In the genomic region with DNA sequence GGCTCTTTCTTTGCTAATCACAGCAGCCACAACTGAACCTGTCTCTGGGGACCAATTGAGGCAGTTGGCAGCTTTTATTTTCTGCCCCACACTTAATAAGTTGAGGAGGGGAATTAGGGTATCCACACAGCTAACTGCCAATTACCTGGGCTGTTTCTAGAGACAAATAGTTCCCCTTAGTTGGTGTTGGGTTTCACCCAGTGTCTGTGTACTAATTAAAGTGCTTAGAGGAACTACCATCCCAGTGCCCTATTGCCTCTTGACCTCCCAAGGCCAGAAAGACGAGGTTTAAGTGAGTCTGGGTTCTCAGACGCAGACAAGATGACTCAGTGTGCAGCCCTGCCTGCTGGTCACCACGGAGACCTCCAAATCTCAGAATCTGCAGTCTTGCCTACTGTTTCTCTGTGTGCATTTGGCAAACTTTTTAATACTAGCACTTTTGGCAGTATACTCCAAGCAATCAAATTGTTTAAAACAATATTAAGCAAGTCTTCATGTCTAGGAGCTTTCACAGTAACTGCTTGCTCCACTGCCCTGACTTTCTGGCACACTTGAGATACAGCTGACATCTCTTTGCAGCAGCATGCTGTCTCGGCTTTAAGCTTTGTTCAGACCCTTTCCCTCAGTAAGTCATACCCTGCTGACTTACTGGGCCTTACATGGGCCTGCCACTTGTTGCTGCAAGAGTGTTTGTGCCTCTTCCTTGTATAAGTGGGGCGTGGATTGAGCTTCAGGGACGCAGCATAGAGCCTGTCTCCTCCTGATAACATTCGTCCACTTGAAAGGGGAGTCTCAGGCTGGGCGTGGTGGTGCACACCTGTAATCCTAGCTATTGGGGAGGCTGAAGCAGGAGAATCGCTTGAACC, we compare ENCODE assay signal across 1 cellular context.
A peak's percentile ranks its signal among the peaks of the same experiment; 100 is the strongest.
TF ChIP-seq lines count a peak whose summit lies in the region.

No MANE protein-coding gene starts in this region.

TF ChIP-seq in IMR-90, 13 proteins besides CTCF, POLR2A, EP300 and RAD21 (continued from another document):
- TF ChIP-seq CEBPB (IDR thresholded peaks at IDR 0.05; ENCODE audit: low read depth, low read length) (peak; percentile 39), MXI1 (IDR thresholded peaks at IDR 0.05; ENCODE audit: borderline replicate concordance, low read depth, low read length) (0 out of 2 replicates have a peak, but pooled peaks have one; percentile 8)
